ENCODE assay signal across 10 cellular contexts in genomic region chr10:60942134-60942533, GRCh38. TPM values are rescaled to one million over a fixed set of nuclear protein-coding genes. Genes with fewer than 3 reads are reported as not detected.
A peak's percentile ranks its signal among the peaks of the same experiment; 100 is the strongest.
DNase-seq lines count a peak whose midpoint lies in the region; ATAC-seq and TF ChIP-seq lines count a peak whose summit lies in the region.
"Had no signal": no experiment of that assay in that cellular context is flagged by ENCODE, and none has a peak within 500 bp of the region (broad histone marks: within the 10 kb centered on the region; RNA-seq: fewer than 3 reads in every experiment).

No MANE protein-coding gene starts in this region.

- H3K9me3 Mint-ChIP-seq in endodermal cell = no peaks in the 10 kb centered on the region

- TF ChIP-seq CTCF in heart right ventricle (IDR thresholded peaks at IDR 0.05) (no peak), upper lobe of right lung (IDR thresholded peaks at IDR 0.05) (no peak), endodermal cell (conservative IDR thresholded peaks at IDR 0.05) (no peak)

- H3K27me3 Mint-ChIP-seq in endodermal cell (ENCODE audit: insufficient read depth) = peaks cover 20% of the 10 kb centered on the region

- H3K4me1 ChIP-seq in heart right ventricle = peaks cover 3 to 65% (median 30%) of the 10 kb centered on the region in 9 donors
- peaks cover 11% of the 10 kb centered on the region for H3K4me1 ChIP-seq in endocrine pancreas (ENCODE audit: control insufficient read depth, insufficient read depth, low read length)
- H3K4me1 ChIP-seq in neuron (ENCODE audit: insufficient read depth, low read length) = peaks cover 16% of the 10 kb centered on the region
- H3K4me1 ChIP-seq in upper lobe of right lung = peaks cover 18% of the 10 kb centered on the region
- H3K4me1 ChIP-seq in endodermal cell (ENCODE audit: control insufficient read depth, insufficient read depth, low read length) = peaks cover 5% of the 10 kb centered on the region

- H3K36me3 Mint-ChIP-seq in endodermal cell (ENCODE audit: low read depth) = no peaks in the 10 kb centered on the region

- peak overlapping the region in 8 of 10 donors; percentile 93 to 100 (median 99) for H3K27ac ChIP-seq in heart right ventricle
- peak overlapping the region; percentile 97 for H3K27ac ChIP-seq in upper lobe of right lung
- H3K27ac ChIP-seq in endodermal cell (ENCODE audit: low read depth, low read length) = no peak overlapping the region

- H3K9me3 ChIP-seq in heart right ventricle = no peaks in the 10 kb centered on the region
- H3K9me3 ChIP-seq in endocrine pancreas (ENCODE audit: control insufficient read depth, low read length) = no peaks in the 10 kb centered on the region
- H3K9me3 ChIP-seq in neuron (ENCODE audit: low read length) = no peaks in the 10 kb centered on the region
- H3K9me3 ChIP-seq in upper lobe of right lung = no peaks in the 10 kb centered on the region
- no peaks in the 10 kb centered on the region for H3K9me3 ChIP-seq in endodermal cell (ENCODE audit: control insufficient read depth, low read length)
- H3K9me3 ChIP-seq: mucosa of descending colon had no signal

- 42 to 44% methylated on average over 1 of the region's 1 CpG for WGBS in heart right ventricle, 2 donors
- 96% methylated on average over 1 of the region's 1 CpG; no CpG with 5 or more reads in 1 of the 2 experiments for WGBS in endodermal cell (ENCODE audit: insufficient coverage in 1 of 2, insufficient read length in 1 of 2), 2 experiments

- H3K27ac Mint-ChIP-seq in endodermal cell = no peak overlapping the region

- DNase-seq in heart right ventricle (no peak), cardiac septum (ENCODE audit: low spot score) (no peak), upper lobe of right lung (no peak), endodermal cell (no peak)
- no peak for DNase-seq in stimulated activated CD4-positive, alpha-beta T cell treated with anti-CD3 and anti-CD28 coated beads, Interleukin-1b, Interleukin-23, amount 100 ng/mL, for 48 hours
- DNase-seq: NCI-H748 treated with DMSO at 0.1 percent for 48 hours had no signal

- peaks cover 7% of the 10 kb centered on the region for H3K4me1 Mint-ChIP-seq in endodermal cell

- intact Hi-C loops in heart right ventricle (cut with DNase I) (loop anchor here in 7 of 10 donors (2.0 to 10.0 kb wide), 9 partner anchors 35 to 125 kb away; no protein-coding TSS in a partner anchor), cardiac septum (cut with DNase I) (no loop called here), upper lobe of right lung (cut with DNase I) (no loop called here)

- H3K4me3 ChIP-seq in heart right ventricle = peak overlapping the region in 8 of 10 donors; percentile 74 to 98 (median 92)
- peak overlapping the region; percentile 85 for H3K4me3 ChIP-seq in endocrine pancreas (ENCODE audit: control insufficient read depth, insufficient read depth, low read length)
- peak overlapping the region; percentile 62 for H3K4me3 ChIP-seq in neuron (ENCODE audit: low read length)
- H3K4me3 ChIP-seq in upper lobe of right lung = peak overlapping the region; percentile 84
- no peak overlapping the region for H3K4me3 ChIP-seq in endodermal cell (ENCODE audit: low read length)
- H3K4me3 ChIP-seq: mucosa of descending colon had no signal

- H3K9ac ChIP-seq in endocrine pancreas (ENCODE audit: control insufficient read depth, insufficient read depth, low read length) (no peak overlapping the region), endodermal cell (ENCODE audit: extremely low read depth, low read length, poor library complexity, severe bottlenecking) (no peak overlapping the region)

- H3K36me3 ChIP-seq in heart right ventricle (peaks cover 0 to 21% (median 0%) of the 10 kb centered on the region in 9 donors), endocrine pancreas (ENCODE audit: control insufficient read depth, insufficient read depth, low read length) (no peaks in the 10 kb centered on the region), neuron (ENCODE audit: insufficient read depth, low read length) (no peaks in the 10 kb centered on the region), upper lobe of right lung (no peaks in the 10 kb centered on the region), endodermal cell (ENCODE audit: control insufficient read depth, insufficient read depth, low read length) (no peaks in the 10 kb centered on the region)

- H3K4me3 Mint-ChIP-seq in endodermal cell = no peak overlapping the region

- no peak overlapping the region for H2AFZ ChIP-seq in neuron (ENCODE audit: low read depth, low read length)

- no peak for ATAC-seq in heart right ventricle
- no peak for ATAC-seq in upper lobe of right lung
- ATAC-seq in GM19395 (IDR thresholded peaks at IDR 0.05; ENCODE audit: unreplicated experiment) = no peak

- H3K27me3 ChIP-seq in heart right ventricle = no peaks in the 10 kb centered on the region
- H3K27me3 ChIP-seq in endocrine pancreas (ENCODE audit: control insufficient read depth, insufficient read depth, low read length) = no peaks in the 10 kb centered on the region
- no peaks in the 10 kb centered on the region for H3K27me3 ChIP-seq in neuron (ENCODE audit: insufficient read depth, low read length)
- H3K27me3 ChIP-seq in upper lobe of right lung = no peaks in the 10 kb centered on the region
- H3K27me3 ChIP-seq in endodermal cell (ENCODE audit: control insufficient read depth, insufficient read depth, low read length, poor library complexity, severe bottlenecking) = peaks cover 7% of the 10 kb centered on the region

RNA-seq across cellular contexts. Expression of gene RHOBTB1, which starts 1.9 kb away (rescaled TPM):
- total RNA-seq in heart right ventricle (10 to 100 TPM in 9 of 10 donors, 1 to 10 TPM in 1; 7.9 to 20.5 (median 13.4) TPM), cardiac septum (16.3 TPM), upper lobe of right lung (14.5 TPM), endodermal cell (1 to 10 TPM; 6.6 to 6.8 TPM)
- 1 to 10 TPM; 4.3 to 7.1 TPM for polyA plus RNA-seq in heart right ventricle
- 16.6 TPM for polyA plus RNA-seq in endodermal cell (2013, experiment 1 of 2)
- 17.3 TPM for polyA plus RNA-seq in endodermal cell (2013, experiment 2 of 2)

Comparison
In these comparisons a context has a peak if more than half of its experiments do, and no peak if none do; other contexts are left out.
1. intact Hi-C loops: an anchor here in heart right ventricle (2.0 to 10.0 kb wide); none called in cardiac septum and upper lobe of right lung.